ENCODE assay signal across 15 cellular contexts in the genomic region with DNA sequence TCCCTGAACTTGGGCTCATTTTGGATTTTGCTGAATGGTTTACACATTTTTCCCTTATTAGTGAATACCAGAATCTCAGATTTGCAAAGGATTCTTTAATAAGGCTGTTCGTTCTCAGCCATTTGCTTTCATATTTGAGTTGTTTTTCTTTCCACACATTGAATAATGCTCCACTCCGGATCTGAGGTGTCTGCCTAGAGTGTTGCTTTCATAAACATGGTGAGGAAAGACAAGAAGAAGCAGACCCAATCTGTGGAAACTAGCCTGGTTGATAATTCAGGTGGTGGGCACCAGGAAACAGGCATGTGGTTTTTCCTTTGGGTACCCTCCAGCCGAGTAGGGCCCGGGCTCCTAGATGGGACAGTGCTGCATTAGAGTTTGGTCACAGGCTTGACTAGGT. TPM values are rescaled to one million over a fixed set of nuclear protein-coding genes. Genes with fewer than 3 reads are reported as not detected.
DNase-seq lines count a peak whose midpoint lies in the region; ATAC-seq and TF ChIP-seq lines count a peak whose summit lies in the region.
"Had no signal": no experiment of that assay in that cellular context is flagged by ENCODE, and none has a peak within 500 bp of the region (broad histone marks: within the 10 kb centered on the region; RNA-seq: fewer than 3 reads in every experiment).

No MANE protein-coding gene starts in this region.

- TF ChIP-seq CTCF in osteoblast (IDR thresholded peaks at IDR 0.05; ENCODE audit: extremely low read depth, low read depth, low read length) (no peak), BE2C (IDR thresholded peaks at IDR 0.05; ENCODE audit: low read depth, low read length) (no peak)

- no peak overlapping the region for H2AFZ ChIP-seq in osteoblast (ENCODE audit: low read length)

- ATAC-seq in HG03045 (IDR thresholded peaks at IDR 0.05; ENCODE audit: unreplicated experiment): no peak

- peaks cover 29% of the 10 kb centered on the region for H3K4me1 ChIP-seq in iPS-20b (ENCODE audit: insufficient read depth, low read length)
- peaks cover 17% of the 10 kb centered on the region for H3K4me1 ChIP-seq in osteoblast (ENCODE audit: insufficient read depth, low read length)
- H3K4me1 ChIP-seq in BE2C: no peaks in the 10 kb centered on the region

- H3K4me3 ChIP-seq in iPS-20b (ENCODE audit: low read length): no peak overlapping the region
- H3K4me3 ChIP-seq in osteoblast (ENCODE audit: insufficient read depth, low read length): no peak overlapping the region
- H3K4me3 ChIP-seq in BE2C (ENCODE audit: low read depth, low read length): no peak overlapping the region

- H3K9ac ChIP-seq in iPS-20b (ENCODE audit: low read depth, low read length): no peak overlapping the region

- H3K4me2 ChIP-seq in osteoblast (ENCODE audit: insufficient read depth, low read length): no peak overlapping the region

- H3K36me3 ChIP-seq in iPS-20b (ENCODE audit: insufficient read depth, low read depth, low read length): no peaks in the 10 kb centered on the region
- H3K36me3 ChIP-seq in osteoblast (ENCODE audit: insufficient read depth, low read length): no peaks in the 10 kb centered on the region
- H3K36me3 ChIP-seq in BE2C: no peaks in the 10 kb centered on the region

- H3K27ac ChIP-seq in iPS-20b (ENCODE audit: low read length) (peak overlapping the region; percentile 6), osteoblast (ENCODE audit: low read depth, low read length) (no peak overlapping the region)
- H3K27ac ChIP-seq: HL-60 had no signal

- H3K27me3 ChIP-seq in iPS-20b (ENCODE audit: insufficient read depth, low read length): no peaks in the 10 kb centered on the region
- H3K27me3 ChIP-seq in osteoblast (ENCODE audit: insufficient read depth, low read length): no peaks in the 10 kb centered on the region
- H3K27me3 ChIP-seq in BE2C: no peaks in the 10 kb centered on the region

- H4K20me1 ChIP-seq in osteoblast (ENCODE audit: insufficient read depth, low read length): no peaks in the 10 kb centered on the region

- peaks cover 30% of the 10 kb centered on the region for H3K79me2 ChIP-seq in osteoblast (ENCODE audit: insufficient read depth, low read length)

- DNase-seq in dermis blood vessel endothelial cell (peak; percentile 32), osteoblast (ENCODE audit: insufficient read length, low spot score, missing footprints) (peak; percentile 25), BE2C (no peak), COLO829 (ENCODE audit: low spot score) (no peak)
- DNase-seq: ACHN; CD4-positive, alpha-beta T cell; DMS153; DMS79 treated with DMSO at 0.1 percent for 48 hours; EL; HCEC 1CT; HFFc6 had no signal

- H3K9me3 ChIP-seq in iPS-20b (ENCODE audit: insufficient read depth, low read depth, low read length) (peaks cover 2% of the 10 kb centered on the region), osteoblast (ENCODE audit: low read depth, low read length) (no peaks in the 10 kb centered on the region), BE2C (no peaks in the 10 kb centered on the region)

TF ChIP-seq in PFSK-1, 5 proteins besides CTCF, POLR2A, EP300 and RAD21:
- TF ChIP-seq SIN3A (IDR thresholded peaks at IDR 0.05; ENCODE audit: borderline replicate concordance, insufficient read depth, low read length) (peak; percentile 15; the same call in 1 of the 2 replicates), FOXP2 (optimal IDR thresholded peaks at IDR 0.05; ENCODE audit: borderline replicate concordance, extremely low read depth, extremely low read length, insufficient read depth) (no peak), TAF1 (IDR thresholded peaks at IDR 0.05; ENCODE audit: borderline replicate concordance, insufficient read depth, low read length) (no peak), POLR2AphosphoS5 (IDR thresholded peaks at IDR 0.05; ENCODE audit: low read depth, low read length) (no peak)
- TF ChIP-seq, protein P1, sequence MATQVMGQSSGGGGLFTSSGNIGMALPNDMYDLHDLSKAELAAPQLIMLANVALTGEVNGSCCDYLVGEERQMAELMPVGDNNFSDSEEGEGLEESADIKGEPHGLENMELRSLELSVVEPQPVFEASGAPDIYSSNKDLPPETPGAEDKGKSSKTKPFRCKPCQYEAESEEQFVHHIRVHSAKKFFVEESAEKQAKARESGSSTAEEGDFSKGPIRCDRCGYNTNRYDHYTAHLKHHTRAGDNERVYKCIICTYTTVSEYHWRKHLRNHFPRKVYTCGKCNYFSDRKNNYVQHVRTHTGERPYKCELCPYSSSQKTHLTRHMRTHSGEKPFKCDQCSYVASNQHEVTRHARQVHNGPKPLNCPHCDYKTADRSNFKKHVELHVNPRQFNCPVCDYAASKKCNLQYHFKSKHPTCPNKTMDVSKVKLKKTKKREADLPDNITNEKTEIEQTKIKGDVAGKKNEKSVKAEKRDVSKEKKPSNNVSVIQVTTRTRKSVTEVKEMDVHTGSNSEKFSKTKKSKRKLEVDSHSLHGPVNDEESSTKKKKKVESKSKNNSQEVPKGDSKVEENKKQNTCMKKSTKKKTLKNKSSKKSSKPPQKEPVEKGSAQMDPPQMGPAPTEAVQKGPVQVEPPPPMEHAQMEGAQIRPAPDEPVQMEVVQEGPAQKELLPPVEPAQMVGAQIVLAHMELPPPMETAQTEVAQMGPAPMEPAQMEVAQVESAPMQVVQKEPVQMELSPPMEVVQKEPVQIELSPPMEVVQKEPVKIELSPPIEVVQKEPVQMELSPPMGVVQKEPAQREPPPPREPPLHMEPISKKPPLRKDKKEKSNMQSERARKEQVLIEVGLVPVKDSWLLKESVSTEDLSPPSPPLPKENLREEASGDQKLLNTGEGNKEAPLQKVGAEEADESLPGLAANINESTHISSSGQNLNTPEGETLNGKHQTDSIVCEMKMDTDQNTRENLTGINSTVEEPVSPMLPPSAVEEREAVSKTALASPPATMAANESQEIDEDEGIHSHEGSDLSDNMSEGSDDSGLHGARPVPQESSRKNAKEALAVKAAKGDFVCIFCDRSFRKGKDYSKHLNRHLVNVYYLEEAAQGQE (IDR thresholded peaks at IDR 0.05; ENCODE audit: insufficient read depth in 1 of 2, low read depth in 2 of 2, low read length in 2 of 2): no peak

RNA-seq across cellular contexts. Expression of a gene that starts 35.0 kb away (rescaled TPM):
- 34.2 TPM for polyA plus RNA-seq in PFSK-1 (2012; ENCODE audit: insufficient read length, low read depth)
- total RNA-seq in dermis blood vessel endothelial cell (9.7 and 13.4 TPM in 2 replicates), osteoblast (8.5 and 10.5 TPM in 2 replicates)
- 9.7 TPM for polyA plus RNA-seq in BE2C (2012; ENCODE audit: insufficient read depth, insufficient read length, low read depth)

Comparison
In these comparisons a context has a peak if more than half of its experiments do, and no peak if none do; other contexts are left out.
1. DNase-seq: peak in dermis blood vessel endothelial cell (single experiment) and osteoblast (single experiment); none in BE2C (single experiment) and COLO829 (single experiment).